ENCODE assay signal across 8 cellular contexts in the genomic region with DNA sequence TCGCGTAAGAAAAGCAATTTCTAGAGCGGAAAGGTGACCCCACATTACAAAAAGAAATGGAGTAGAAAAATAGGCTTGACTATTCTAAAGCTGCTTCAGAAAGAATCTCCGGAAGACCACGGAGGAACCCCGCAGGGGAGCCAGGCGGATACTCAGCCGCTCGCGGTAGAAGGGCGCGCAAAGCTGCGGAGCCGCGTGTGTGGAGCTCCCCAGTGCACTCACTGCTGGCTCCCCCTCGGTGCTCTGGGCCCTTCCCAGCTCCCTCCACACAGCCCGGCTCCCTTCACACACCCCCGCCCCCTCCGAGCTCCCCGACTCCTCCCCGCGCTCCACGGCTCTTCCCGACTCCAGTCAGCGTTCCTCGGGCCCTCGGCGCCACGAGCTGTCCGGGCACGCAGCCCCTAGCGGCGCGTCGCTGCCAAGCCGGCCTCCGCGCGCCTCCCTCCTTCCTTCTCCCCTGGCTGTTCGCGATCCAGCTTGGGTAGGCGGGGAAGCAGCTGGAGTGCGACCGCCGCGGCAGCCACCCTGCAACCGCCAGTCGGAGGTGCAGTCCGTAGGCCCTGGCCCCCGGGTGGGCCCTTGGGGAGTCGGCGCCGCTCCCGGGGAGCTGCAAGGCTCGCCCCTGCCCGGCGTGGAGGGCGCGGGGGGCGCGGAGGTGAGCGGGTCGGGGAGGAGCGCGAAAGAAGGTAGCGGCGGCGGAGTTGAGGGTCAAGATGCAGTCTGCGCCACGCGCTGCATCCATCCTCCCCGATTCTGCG. TPM values are rescaled to one million over a fixed set of nuclear protein-coding genes. Genes with fewer than 3 reads are reported as not detected.
DNase-seq lines count a peak whose midpoint lies in the region; ATAC-seq and TF ChIP-seq lines count a peak whose summit lies in the region.

A gene (plus strand): TSS at position 350 of the 758 bp plus-strand sequence. CDS start 13,343 bp downstream, outside the sequence.

- DNase-seq in CD1c-positive myeloid dendritic cell (ENCODE audit: extremely low spot score) (peak; percentile 64), NCI-H510A (lab: John Stamatoyannopoulos, UW) (peak; percentile 73), Right ventricle myocardium inferior (ENCODE audit: missing footprints) (peak; percentile 94), omental fat pad (ENCODE audit: low spot score) (peak; percentile 42)
- DNase-seq in activated naive CD8-positive, alpha-beta T cell treated with anti-CD3 and anti-CD28 coated beads, Interleukin-2, amount 50 U/mL, for 24 hours, result peak; percentile 53

- peaks cover 7% of the 10 kb centered on the region for H3K4me1 Mint-ChIP-seq in activated naive CD8-positive, alpha-beta T cell treated with anti-CD3 and anti-CD28 coated beads, Interleukin-2, amount 50 U/mL, for 24 hours

- 1% methylated on average over 73 of the region's 73 CpGs for WGBS in urinary bladder

- peaks cover 2% of the 10 kb centered on the region for H3K4me1 ChIP-seq in urinary bladder (ENCODE audit: insufficient read depth)

- H3K27me3 Mint-ChIP-seq in activated naive CD8-positive, alpha-beta T cell treated with anti-CD3 and anti-CD28 coated beads, Interleukin-2, amount 50 U/mL, for 24 hours, result peaks cover 31% of the 10 kb centered on the region

- peak within 1 kb of the TSS; percentile 64 for H3K4me3 Mint-ChIP-seq in activated naive CD8-positive, alpha-beta T cell treated with anti-CD3 and anti-CD28 coated beads, Interleukin-2, amount 50 U/mL, for 24 hours

- peak within 1 kb of the TSS; percentile 76 for H3K4me3 ChIP-seq in urinary bladder (ENCODE audit: low read depth, low read length)

- peak; percentile 88 for ATAC-seq in GM19035 (IDR thresholded peaks at IDR 0.05; ENCODE audit: unreplicated experiment)
- peak; percentile 95 for ATAC-seq in HG03139 (IDR thresholded peaks at IDR 0.05; ENCODE audit: unreplicated experiment)
- peak; percentile 87 for ATAC-seq in activated naive CD8-positive, alpha-beta T cell treated with anti-CD3 and anti-CD28 coated beads, Interleukin-2, amount 50 U/mL, for 24 hours
- peak; percentile 100 for ATAC-seq in Right ventricle myocardium inferior
- peak; percentile 84 for ATAC-seq in omental fat pad (ENCODE audit: low FRiP score)

- no peaks in the 10 kb centered on the region for H3K36me3 Mint-ChIP-seq in activated naive CD8-positive, alpha-beta T cell treated with anti-CD3 and anti-CD28 coated beads, Interleukin-2, amount 50 U/mL, for 24 hours (ENCODE audit: low read depth)

- peak in 1 of 3 donors; percentile 21 for TF ChIP-seq CTCF in omental fat pad (IDR thresholded peaks at IDR 0.05)

- H3K27ac Mint-ChIP-seq in activated naive CD8-positive, alpha-beta T cell treated with anti-CD3 and anti-CD28 coated beads, Interleukin-2, amount 50 U/mL, for 24 hours, result no peak within 1 kb of the TSS

- intact Hi-C loops in Right ventricle myocardium inferior (cut with DNase I), result loop anchor here (5.0 kb wide), 1 partner anchor 41 kb away; no protein-coding TSS in a partner anchor

- no peaks in the 10 kb centered on the region for H3K9me3 Mint-ChIP-seq in activated naive CD8-positive, alpha-beta T cell treated with anti-CD3 and anti-CD28 coated beads, Interleukin-2, amount 50 U/mL, for 24 hours

- H3K36me3 ChIP-seq in urinary bladder (ENCODE audit: insufficient read depth), result no peaks in the 10 kb centered on the region

- H3K27ac ChIP-seq in urinary bladder (ENCODE audit: low read depth), result peak within 1 kb of the TSS; percentile 93

RNA-seq across cellular contexts. Expression of the gene that starts here (rescaled TPM):
- total RNA-seq in Right ventricle myocardium inferior, result 10.8 TPM
- 10 to 100 TPM; 10.9 to 84.7 (median 37.5) TPM for total RNA-seq in omental fat pad
- 31.4 TPM for total RNA-seq in urinary bladder
- 8.7 TPM for polyA plus RNA-seq in urinary bladder

Comparison
In these comparisons a context has a peak if more than half of its experiments do, and no peak if none do; other contexts are left out.
1. Peak in every context shown above with its lines: DNase-seq, ATAC-seq, H3K4me3 ChIP-seq and H3K27ac ChIP-seq.
2. DNase-seq: peak in every context shown above with its lines; median percentile 94 in Right ventricle myocardium inferior; 73 in NCI-H510A; 64 in CD1c-positive myeloid dendritic cell; 53 in activated naive CD8-positive, alpha-beta T cell treated with anti-CD3 and anti-CD28 coated beads, Interleukin-2, amount 50 U/mL, for 24 hours; 42 in omental fat pad.